Comparison of ENCODE assay signal across 25 cellular contexts in genomic region chr18:79841936-79842335, GRCh38. TPM values are rescaled to one million over a fixed set of nuclear protein-coding genes. Genes with fewer than 3 reads are reported as not detected.
"Had no signal": no experiment of that assay in that cellular context is flagged by ENCODE, and none has a peak within 500 bp of the region (broad histone marks: within the 10 kb centered on the region; RNA-seq: fewer than 3 reads in every experiment).

No MANE protein-coding gene starts in this region.

- H3K9me3 ChIP-seq: pancreas, prostate gland, testis, thyroid gland, transverse colon had no signal

- DNase-seq: glutamatergic neuron; heart left ventricle; islet precursor cell; left ventricle myocardium inferior; naive thymus-derived CD4-positive, alpha-beta T cell; nephron progenitor cell; pancreas; retina; right cardiac atrium; stimulated activated CD4-positive, alpha-beta T cell treated with anti-CD3 and anti-CD28 coated beads, Interleukin-4, amount 100 ng/mL, for 24 hours; stimulated activated naive CD4-positive, alpha-beta T cell; testis; thyroid gland; transverse colon; upper lobe of left lung had no signal

- H3K9ac ChIP-seq: neural progenitor cell had no signal

- H3K27ac ChIP-seq: heart left ventricle, hepatocyte, left ventricle myocardium inferior, neural progenitor cell, pancreas, prostate gland, skin epidermis, testis, thyroid gland, transverse colon, upper lobe of left lung had no signal

- H3K4me3 Mint-ChIP-seq: memory B cell; mesothelial cell of epicardium; naive thymus-derived CD4-positive, alpha-beta T cell; nephron progenitor cell; neural progenitor cell; stimulated activated effector memory CD8-positive, alpha-beta T cell treated with anti-CD3 and anti-CD28 coated beads, Interleukin-12 subunit alpha, Interleukin-12 subunit beta, amount 100 ng/mL, for 72 hours; stimulated activated naive CD8-positive, alpha-beta T cell treated with anti-CD3 and anti-CD28 coated beads, Interleukin-15, Interleukin-2, amounts not matched to agents 100 ng/mL and 50 ng/mL, for 24 hours had no signal

- ATAC-seq: heart left ventricle; naive thymus-derived CD4-positive, alpha-beta T cell; pancreas; right cardiac atrium; sciatic nerve; stimulated activated effector memory CD8-positive, alpha-beta T cell treated with anti-CD3 and anti-CD28 coated beads, Interleukin-12 subunit alpha, Interleukin-12 subunit beta, amount 100 ng/mL, for 72 hours had no signal

- H3K4me1 Mint-ChIP-seq: mesothelial cell of epicardium; naive thymus-derived CD4-positive, alpha-beta T cell; nephron progenitor cell; neural progenitor cell; stimulated activated effector memory CD8-positive, alpha-beta T cell treated with anti-CD3 and anti-CD28 coated beads, Interleukin-12 subunit alpha, Interleukin-12 subunit beta, amount 100 ng/mL, for 72 hours had no signal

- H3K4me2 ChIP-seq: hepatocyte, neural progenitor cell had no signal

- H3K4me1 ChIP-seq: heart left ventricle, left ventricle myocardium inferior, neural progenitor cell, prostate gland, testis, thyroid gland, transverse colon, upper lobe of left lung had no signal

- H3K27me3 ChIP-seq: pancreas, testis, thyroid gland, upper lobe of left lung had no signal

- H3K27me3 Mint-ChIP-seq: memory B cell had no signal

- H2AFZ ChIP-seq: hepatocyte, neural progenitor cell had no signal

- H3K36me3 ChIP-seq: heart left ventricle, left ventricle myocardium inferior, neural progenitor cell, pancreas, prostate gland, thyroid gland, transverse colon, upper lobe of left lung had no signal

- H3K4me3 ChIP-seq: heart left ventricle, hepatocyte, left ventricle myocardium inferior, neural progenitor cell, pancreas, prostate gland, skin epidermis, testis, thyroid gland, transverse colon, upper lobe of left lung had no signal

- H3K9me3 Mint-ChIP-seq: neural progenitor cell had no signal

- H3K36me3 Mint-ChIP-seq: mesothelial cell of epicardium; neural progenitor cell; stimulated activated effector memory CD8-positive, alpha-beta T cell treated with anti-CD3 and anti-CD28 coated beads, Interleukin-12 subunit alpha, Interleukin-12 subunit beta, amount 100 ng/mL, for 72 hours had no signal

- H3K27ac Mint-ChIP-seq: memory B cell; mesothelial cell of epicardium; naive thymus-derived CD4-positive, alpha-beta T cell; nephron progenitor cell; neural progenitor cell; stimulated activated effector memory CD8-positive, alpha-beta T cell treated with anti-CD3 and anti-CD28 coated beads, Interleukin-12 subunit alpha, Interleukin-12 subunit beta, amount 100 ng/mL, for 72 hours; stimulated activated naive CD8-positive, alpha-beta T cell treated with anti-CD3 and anti-CD28 coated beads, Interleukin-15, Interleukin-2, amounts not matched to agents 100 ng/mL and 50 ng/mL, for 24 hours had no signal

RNA-seq across cellular contexts. Expression of gene KCNG2, which starts 44.2 kb away (rescaled TPM):
- total RNA-seq: hepatocyte; kidney epithelial cell; left ventricle myocardium inferior; mesothelial cell of epicardium; naive thymus-derived CD4-positive, alpha-beta T cell had no signal
- polyA plus RNA-seq: hepatocyte; naive thymus-derived CD4-positive, alpha-beta T cell; pancreas; right cardiac atrium had no signal
